In genomic region chr4:139675156-139675555, GRCh38 we compare ENCODE assay signal across 10 cellular contexts. TPM values are rescaled to one million over a fixed set of nuclear protein-coding genes. Genes with fewer than 3 reads are reported as not detected.
DNase-seq lines count a peak whose midpoint lies in the region; ATAC-seq and TF ChIP-seq lines count a peak whose summit lies in the region.
"Had no signal": no experiment of that assay in that cellular context is flagged by ENCODE, and none has a peak within 500 bp of the region (broad histone marks: within the 10 kb centered on the region; RNA-seq: fewer than 3 reads in every experiment).

No MANE protein-coding gene starts in this region.

- H3K27me3 Mint-ChIP-seq in endothelial cell (ENCODE audit: unreplicated experiment), result peaks cover 5% of the 10 kb centered on the region
- H3K27me3 Mint-ChIP-seq in stimulated activated memory B cell treated with anti-CD40 and anti-IgM and Interleukin-4, amounts not matched to agents 10 μg/mL and 1 μg/mL and 100 μg/mL, for 72 hours, result no peaks in the 10 kb centered on the region
- H3K27me3 Mint-ChIP-seq in activated naive CD8-positive, alpha-beta T cell treated with anti-CD3 and anti-CD28 coated beads for 36 hours, result no peaks in the 10 kb centered on the region

- no peak for TF ChIP-seq CTCF in endothelial cell (IDR thresholded peaks at IDR 0.05; ENCODE audit: unreplicated experiment)

- H3K27ac Mint-ChIP-seq in endothelial cell (ENCODE audit: unreplicated experiment), result no peak overlapping the region
- peak overlapping the region; percentile 1 for H3K27ac Mint-ChIP-seq in stimulated activated memory B cell treated with anti-CD40 and anti-IgM and Interleukin-4, amounts not matched to agents 10 μg/mL and 1 μg/mL and 100 μg/mL, for 72 hours
- H3K27ac Mint-ChIP-seq in activated naive CD8-positive, alpha-beta T cell treated with anti-CD3 and anti-CD28 coated beads for 36 hours, result no peak overlapping the region

- peaks cover 52% of the 10 kb centered on the region for H3K36me3 Mint-ChIP-seq in endothelial cell (ENCODE audit: low read depth, unreplicated experiment)
- H3K36me3 Mint-ChIP-seq in stimulated activated memory B cell treated with anti-CD40 and anti-IgM and Interleukin-4, amounts not matched to agents 10 μg/mL and 1 μg/mL and 100 μg/mL, for 72 hours, result no peaks in the 10 kb centered on the region
- H3K36me3 Mint-ChIP-seq in activated naive CD8-positive, alpha-beta T cell treated with anti-CD3 and anti-CD28 coated beads for 36 hours, result no peaks in the 10 kb centered on the region

- peaks cover 50% of the 10 kb centered on the region for H3K4me1 Mint-ChIP-seq in endothelial cell (ENCODE audit: unreplicated experiment)
- H3K4me1 Mint-ChIP-seq in stimulated activated memory B cell treated with anti-CD40 and anti-IgM and Interleukin-4, amounts not matched to agents 10 μg/mL and 1 μg/mL and 100 μg/mL, for 72 hours, result peaks cover 11% of the 10 kb centered on the region
- H3K4me1 Mint-ChIP-seq in activated naive CD8-positive, alpha-beta T cell treated with anti-CD3 and anti-CD28 coated beads for 36 hours, result no peaks in the 10 kb centered on the region

- no peaks in the 10 kb centered on the region for H3K9me3 Mint-ChIP-seq in endothelial cell (ENCODE audit: unreplicated experiment)
- no peaks in the 10 kb centered on the region for H3K9me3 Mint-ChIP-seq in stimulated activated memory B cell treated with anti-CD40 and anti-IgM and Interleukin-4, amounts not matched to agents 10 μg/mL and 1 μg/mL and 100 μg/mL, for 72 hours
- no peaks in the 10 kb centered on the region for H3K9me3 Mint-ChIP-seq in activated naive CD8-positive, alpha-beta T cell treated with anti-CD3 and anti-CD28 coated beads for 36 hours

- ATAC-seq in stimulated activated memory B cell treated with anti-CD40 and anti-IgM and Interleukin-4, amounts not matched to agents 10 μg/mL and 1 μg/mL and 100 μg/mL, for 72 hours, result peak; percentile 84
- ATAC-seq in GM18519 (IDR thresholded peaks at IDR 0.05; ENCODE audit: low FRiP score, unreplicated experiment), result no peak

- peak overlapping the region; percentile 24 for H3K4me3 Mint-ChIP-seq in endothelial cell (ENCODE audit: unreplicated experiment)
- no peak overlapping the region for H3K4me3 Mint-ChIP-seq in stimulated activated memory B cell treated with anti-CD40 and anti-IgM and Interleukin-4, amounts not matched to agents 10 μg/mL and 1 μg/mL and 100 μg/mL, for 72 hours
- H3K4me3 Mint-ChIP-seq in activated naive CD8-positive, alpha-beta T cell treated with anti-CD3 and anti-CD28 coated beads for 36 hours, result no peak overlapping the region

- DNase-seq in GM19238 (ENCODE audit: insufficient read length, low spot score), result peak; percentile 12
- peak; percentile 94 to 96 for DNase-seq in Kasumi-1 (lab: John Stamatoyannopoulos, UW)
- DNase-seq in endothelial cell (ENCODE audit: low spot score), result no peak
- DNase-seq in activated naive CD8-positive, alpha-beta T cell treated with anti-CD3 and anti-CD28 coated beads for 36 hours, result no peak
- no peak for DNase-seq in NCI-H1105 treated with DMSO at 0.1 percent for 48 hours (lab: John Stamatoyannopoulos, UW)
- DNase-seq: activated CD4-positive, alpha-beta T cell treated with anti-CD3 and anti-CD28 coated beads, Interleukin-2, amount 50 U/mL, for 1 hour; effector CD4-positive, alpha-beta T cell; NCI-H2029 treated with DMSO at 0.1 percent for 48 hours had no signal

RNA-seq across cellular contexts. Expression of gene MGST2, which starts 9.5 kb away (rescaled TPM):
- total RNA-seq in endothelial cell (ENCODE audit: unreplicated experiment), result 98.3 TPM
- total RNA-seq in activated naive CD8-positive, alpha-beta T cell treated with anti-CD3 and anti-CD28 coated beads for 36 hours, result 1 to 10 TPM; 7.3 to 9.5 TPM

Comparison
In these comparisons a context has a peak if more than half of its experiments do, and no peak if none do; other contexts are left out.
1. DNase-seq: peak in GM19238 (single experiment) and Kasumi-1 (2 of 2); none in endothelial cell (single experiment), activated naive CD8-positive, alpha-beta T cell treated with anti-CD3 and anti-CD28 coated beads for 36 hours (single experiment) and NCI-H1105 treated with DMSO at 0.1 percent for 48 hours (single experiment).